Comparison of ENCODE assay signal across 1 cellular context in the genomic region with DNA sequence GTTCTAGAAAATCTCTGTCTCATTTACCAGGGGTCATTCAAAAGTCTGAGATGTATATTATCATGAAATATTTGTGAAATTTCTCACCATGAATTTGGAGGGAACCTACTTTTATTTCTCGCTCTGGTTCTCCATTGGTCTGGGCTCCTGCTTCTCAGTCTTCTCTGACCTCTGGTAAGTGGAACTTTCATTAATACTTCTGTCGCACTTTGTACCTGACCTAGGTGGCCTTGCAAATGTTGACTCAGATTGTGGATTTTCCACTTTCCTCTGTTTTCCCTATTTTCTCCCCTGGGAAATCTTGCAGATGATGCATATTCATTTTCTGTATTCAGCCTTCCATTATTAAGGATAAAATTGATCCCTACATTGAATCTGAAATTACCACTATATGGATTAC.
A peak's percentile ranks its signal among the peaks of the same experiment; 100 is the strongest.
TF ChIP-seq lines count a peak whose summit lies in the region.

No MANE protein-coding gene starts in this region.

TF ChIP-seq in HepG2, 621 proteins besides CTCF, POLR2A, EP300 and RAD21:
- TF ChIP-seq HNF4A (CRISPR knock-in tag; IDR thresholded peaks at IDR 0.05): 0 out of 2 replicates have a peak, but pooled peaks have one; percentile 7
- TF ChIP-seq DR1 (CRISPR knock-in tag; IDR thresholded peaks at IDR 0.05): no peak
- no peak for TF ChIP-seq ZNF256 (CRISPR knock-in tag; conservative IDR thresholded peaks at IDR 0.05)
